7 cellular contexts compared by ENCODE assay signal in genomic region chr7:155456772-155457543, GRCh38. TPM values are rescaled to one million over a fixed set of nuclear protein-coding genes. Genes with fewer than 3 reads are reported as not detected.
DNase-seq lines count a peak whose midpoint lies in the region; ATAC-seq lines count a peak whose summit lies in the region.

No MANE protein-coding gene starts in this region.

- no peak overlapping the region for H3K27ac Mint-ChIP-seq in activated naive CD8-positive, alpha-beta T cell treated with anti-CD3 and anti-CD28 coated beads, Interleukin-2, amount 50 U/mL, for 24 hours

- intact Hi-C loops in left cardiac atrium (cut with DNase I) = no loop called here

- no peaks in the 10 kb centered on the region for H3K79me2 ChIP-seq in trophoblast cell (ENCODE audit: control insufficient read depth, insufficient read depth, low read length, poor library complexity)

- DNase-seq in G401 (ENCODE audit: low spot score) (peak; percentile 95), NCI-H1092 (lab: John Stamatoyannopoulos, UW) (peak; percentile 83), left cardiac atrium (peak; percentile 77), trophoblast cell (peak; percentile 38 to 42)
- DNase-seq in activated naive CD8-positive, alpha-beta T cell treated with anti-CD3 and anti-CD28 coated beads, Interleukin-2, amount 50 U/mL, for 24 hours = peak; percentile 46

- H3K27me3 ChIP-seq in trophoblast cell (ENCODE audit: insufficient read depth, low read length) = peaks cover 96% of the 10 kb centered on the region

- peaks cover 79% of the 10 kb centered on the region for H3K27me3 Mint-ChIP-seq in activated naive CD8-positive, alpha-beta T cell treated with anti-CD3 and anti-CD28 coated beads, Interleukin-2, amount 50 U/mL, for 24 hours

- no peaks in the 10 kb centered on the region for H3K9me3 Mint-ChIP-seq in activated naive CD8-positive, alpha-beta T cell treated with anti-CD3 and anti-CD28 coated beads, Interleukin-2, amount 50 U/mL, for 24 hours

- peak overlapping the region; percentile 46 for H3K4me3 ChIP-seq in trophoblast cell (ENCODE audit: low read depth, low read length)

- ATAC-seq in activated naive CD8-positive, alpha-beta T cell treated with anti-CD3 and anti-CD28 coated beads, Interleukin-2, amount 50 U/mL, for 24 hours = no peak
- ATAC-seq in left cardiac atrium = peak; percentile 84 to 90
- no peak for ATAC-seq in HG03521 (IDR thresholded peaks at IDR 0.05; ENCODE audit: unreplicated experiment)
- ATAC-seq in GM19324 (IDR thresholded peaks at IDR 0.05; ENCODE audit: low FRiP score, unreplicated experiment) = no peak

- H3K4me3 Mint-ChIP-seq in activated naive CD8-positive, alpha-beta T cell treated with anti-CD3 and anti-CD28 coated beads, Interleukin-2, amount 50 U/mL, for 24 hours = peak overlapping the region; percentile 29

- no peak overlapping the region for H3K27ac ChIP-seq in trophoblast cell (ENCODE audit: low read depth, low read length)

- no peak overlapping the region for H3K14ac ChIP-seq in trophoblast cell (ENCODE audit: low read length)

- H4K8ac ChIP-seq in trophoblast cell (ENCODE audit: low read depth, low read length) = no peak overlapping the region

- H3K9me3 ChIP-seq in trophoblast cell (ENCODE audit: insufficient read depth, low read depth, low read length) = peaks cover 2% of the 10 kb centered on the region

- H3K4me1 ChIP-seq in trophoblast cell (ENCODE audit: control insufficient read depth in 1 of 2, insufficient read depth in 2 of 2, low read length in 2 of 2) = peaks cover 3 to 13% of the 10 kb centered on the region in 2 experiments

- no CpG with 5 or more reads among the region's 67 CpGs for WGBS in trophoblast cell (ENCODE audit: extremely low coverage, insufficient coverage, insufficient read length)

- H3K4ac ChIP-seq in trophoblast cell (ENCODE audit: low read depth, low read length) = no peak overlapping the region

- no peak overlapping the region for H3K9ac ChIP-seq in trophoblast cell (ENCODE audit: low read length)

- no peaks in the 10 kb centered on the region for H3K36me3 Mint-ChIP-seq in activated naive CD8-positive, alpha-beta T cell treated with anti-CD3 and anti-CD28 coated beads, Interleukin-2, amount 50 U/mL, for 24 hours (ENCODE audit: low read depth)

- H3K36me3 ChIP-seq in trophoblast cell (ENCODE audit: control insufficient read depth in 1 of 2, insufficient read depth in 2 of 2, low read length in 2 of 2) = no peaks in the 10 kb centered on the region

- peak overlapping the region; percentile 76 for H3K4me2 ChIP-seq in trophoblast cell (ENCODE audit: low read length)

- no peak overlapping the region for H4K12ac ChIP-seq in trophoblast cell (ENCODE audit: low read depth, low read length)

- H2BK120ac ChIP-seq in trophoblast cell (ENCODE audit: insufficient read depth, low read length, poor library complexity) = no peak overlapping the region

- H3K18ac ChIP-seq in trophoblast cell (ENCODE audit: low read length) = no peak overlapping the region

- H2AK5ac ChIP-seq in trophoblast cell (ENCODE audit: low read length) = no peak overlapping the region

- no peak overlapping the region for H3K23ac ChIP-seq in trophoblast cell (ENCODE audit: low read length)

- in situ Hi-C loops in G401 (cut with HindIII; ENCODE audit: low sequenced_read_pairs) = no loop called here

- peaks cover 29% of the 10 kb centered on the region for H3K4me1 Mint-ChIP-seq in activated naive CD8-positive, alpha-beta T cell treated with anti-CD3 and anti-CD28 coated beads, Interleukin-2, amount 50 U/mL, for 24 hours

- H4K91ac ChIP-seq in trophoblast cell (ENCODE audit: low read depth, low read length) = no peak overlapping the region

- no peak overlapping the region for H2BK12ac ChIP-seq in trophoblast cell (ENCODE audit: low read length)

- H2AFZ ChIP-seq in trophoblast cell (ENCODE audit: insufficient read depth, low read length, poor library complexity) = no peak overlapping the region

- H3K79me1 ChIP-seq in trophoblast cell (ENCODE audit: low read length) = no peaks in the 10 kb centered on the region

- H2BK5ac ChIP-seq in trophoblast cell (ENCODE audit: low read depth, low read length, poor library complexity) = no peak overlapping the region

RNA-seq across cellular contexts. Expression of gene EN2, which starts 1.0 kb away (rescaled TPM):
- not detected in 2 replicates for total RNA-seq in G401 (2014; rRNA removed; shearing (Covaris generic))
- total RNA-seq in left cardiac atrium = under 1 TPM; 0.08 to 0.15 TPM
- polyA plus RNA-seq in trophoblast cell (2013) = 0.07 and 0.08 TPM in 2 replicates

Comparison
In these comparisons a context has a peak if more than half of its experiments do, and no peak if none do; other contexts are left out.
1. DNase-seq: peak in every context shown above with its lines; median percentile 95 in G401; 83 in NCI-H1092; 77 in left cardiac atrium; 46 in activated naive CD8-positive, alpha-beta T cell treated with anti-CD3 and anti-CD28 coated beads, Interleukin-2, amount 50 U/mL, for 24 hours; 40 in trophoblast cell.
2. ATAC-seq: peak in left cardiac atrium (2 of 2); none in activated naive CD8-positive, alpha-beta T cell treated with anti-CD3 and anti-CD28 coated beads, Interleukin-2, amount 50 U/mL, for 24 hours (single experiment), HG03521 (single experiment) and GM19324 (single experiment).